9 cellular contexts compared by ENCODE assay signal in the genomic region with DNA sequence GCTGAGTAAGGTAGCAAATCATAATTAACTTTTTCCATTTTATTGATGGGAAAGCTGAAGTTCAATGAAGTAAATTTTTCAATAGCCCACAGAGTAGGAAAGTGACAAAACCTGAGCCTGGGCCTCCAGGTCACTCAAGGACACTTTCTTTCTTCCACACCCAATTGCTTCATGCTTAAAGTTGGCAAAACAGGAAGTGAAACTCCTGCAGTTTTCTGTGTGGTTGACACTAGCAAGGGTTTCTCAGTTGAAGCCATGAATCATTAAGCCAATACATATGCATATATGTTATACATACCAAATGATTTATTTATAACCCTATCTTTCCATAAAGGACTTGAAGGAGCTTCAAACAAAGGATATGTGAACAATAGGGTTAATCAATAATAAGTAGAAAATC. TPM values are rescaled to one million over a fixed set of nuclear protein-coding genes. Genes with fewer than 3 reads are reported as not detected.
DNase-seq lines count a peak whose midpoint lies in the region; ATAC-seq and TF ChIP-seq lines count a peak whose summit lies in the region.
"Had no signal": no experiment of that assay in that cellular context is flagged by ENCODE, and none has a peak within 500 bp of the region (broad histone marks: within the 10 kb centered on the region; RNA-seq: fewer than 3 reads in every experiment).

No MANE protein-coding gene starts in this region.

- no peaks in the 10 kb centered on the region for H3K79me2 ChIP-seq in PC-3 (ENCODE audit: low read length)

- peak; percentile 14 for DNase-seq in activated CD4-positive, alpha-beta T cell treated with anti-CD3 and anti-CD28 coated beads, Interleukin-2, amount 10 ng/mL, durations not matched to agents 7 days and 5 days
- no peak for DNase-seq in activated CD4-positive, alpha-beta T cell treated with anti-CD3 and anti-CD28 coated beads, Interleukin-2, amount 50 U/mL, for 4 hours
- DNase-seq in RWPE2 (ENCODE audit: low spot score) (no peak), naive B cell (peak; percentile 71), NCI-H1092 (lab: John Stamatoyannopoulos, UW) (no peak), PC-3 (no peak)
- no peak for DNase-seq in stimulated activated CD4-positive, alpha-beta T cell treated with anti-CD3 and anti-CD28 coated beads, Interleukin-15, amount 100 ng/mL, for 24 hours

- H3K9me3 ChIP-seq in RWPE2 (ENCODE audit: severe bottlenecking), result no peaks in the 10 kb centered on the region
- H3K9me3 ChIP-seq in PC-3 (ENCODE audit: low read length), result no peaks in the 10 kb centered on the region

- no peaks in the 10 kb centered on the region for H3K9me2 ChIP-seq in PC-3 (replicated peaks; ENCODE audit: low read length)

- H3K9ac ChIP-seq in PC-3 (ENCODE audit: low read length), result no peak overlapping the region

- peak; percentile 100 for ATAC-seq in HG02981 (IDR thresholded peaks at IDR 0.05; ENCODE audit: unreplicated experiment)
- 0 out of 3 replicates have a peak, but pooled peaks have one; percentile 31 for ATAC-seq in RWPE2 (ENCODE audit: low read depth)
- ATAC-seq in naive B cell (ENCODE audit: low read depth in 2 of 2), result peak; percentile 98 to 99
- ATAC-seq in PC-3, result no peak

- intact Hi-C loops in PC-3 (cut with micrococcal nuclease), result no loop called here

- H3K27me3 ChIP-seq in RWPE2 (ENCODE audit: insufficient read depth, poor library complexity, severe bottlenecking) (no peaks in the 10 kb centered on the region), PC-3 (ENCODE audit: low read length) (no peaks in the 10 kb centered on the region)

- H3K27me3 Mint-ChIP-seq in activated CD4-positive, alpha-beta T cell treated with anti-CD3 and anti-CD28 coated beads, Interleukin-2, amount 10 ng/mL, durations not matched to agents 7 days and 5 days, result peaks cover 30% of the 10 kb centered on the region
- peaks cover 0 to 24% (median 17%) of the 10 kb centered on the region in 3 donors for H3K27me3 Mint-ChIP-seq in naive B cell

- H3K9me3 Mint-ChIP-seq in activated CD4-positive, alpha-beta T cell treated with anti-CD3 and anti-CD28 coated beads, Interleukin-2, amount 10 ng/mL, durations not matched to agents 7 days and 5 days, result peaks cover 5% of the 10 kb centered on the region
- H3K9me3 Mint-ChIP-seq in naive B cell, result no peaks in the 10 kb centered on the region

- no peaks in the 10 kb centered on the region for H3K4me1 ChIP-seq in RWPE2 (ENCODE audit: insufficient read depth, poor library complexity, severe bottlenecking)
- H3K4me1 ChIP-seq in PC-3 (ENCODE audit: insufficient read depth, low read length), result no peaks in the 10 kb centered on the region

- POLR2A ChIA-PET in activated CD4-positive, alpha-beta T cell treated with anti-CD3 and anti-CD28 coated beads, Interleukin-2, amount 10 ng/mL, durations not matched to agents 7 days and 5 days (lab: Charles Lee), result no interaction called here
- POLR2A ChIA-PET in PC-3 (lab: Charles Lee; ENCODE audit: unreplicated experiment), result no interaction called here

- no TSS peak for BruUV-seq in PC-3 (replicated peaks; lab: Mats Ljungman, UMichigan)

- CTCF ChIA-PET in activated CD4-positive, alpha-beta T cell treated with anti-CD3 and anti-CD28 coated beads, Interleukin-2, amount 10 ng/mL, durations not matched to agents 7 days and 5 days (lab: Charles Lee), result no interaction called here
- CTCF ChIA-PET in PC-3 (lab: Charles Lee), result no interaction called here

- no peak overlapping the region for H3K4me3 Mint-ChIP-seq in activated CD4-positive, alpha-beta T cell treated with anti-CD3 and anti-CD28 coated beads, Interleukin-2, amount 10 ng/mL, durations not matched to agents 7 days and 5 days
- peak overlapping the region in 4 of 8 donors; percentile 3 to 63 (median 31) for H3K4me3 Mint-ChIP-seq in naive B cell

- H4K20me1 ChIP-seq in PC-3 (ENCODE audit: low read length), result no peaks in the 10 kb centered on the region

- H3K4me3 ChIP-seq in RWPE2 (ENCODE audit: severe bottlenecking) (no peak overlapping the region), PC-3 (ENCODE audit: low read length) (no peak overlapping the region)

- no peak overlapping the region for H3K4me2 ChIP-seq in PC-3 (ENCODE audit: low read length)

- no peak overlapping the region for H2AFZ ChIP-seq in PC-3 (ENCODE audit: low read length)

- peaks cover 1% of the 10 kb centered on the region for H3K36me3 Mint-ChIP-seq in activated CD4-positive, alpha-beta T cell treated with anti-CD3 and anti-CD28 coated beads, Interleukin-2, amount 10 ng/mL, durations not matched to agents 7 days and 5 days (ENCODE audit: low read depth)
- peaks cover 0 to 4% of the 10 kb centered on the region in 2 donors for H3K36me3 Mint-ChIP-seq in naive B cell

- no peak overlapping the region for H3K27ac Mint-ChIP-seq in activated CD4-positive, alpha-beta T cell treated with anti-CD3 and anti-CD28 coated beads, Interleukin-2, amount 10 ng/mL, durations not matched to agents 7 days and 5 days
- no peak overlapping the region for H3K27ac Mint-ChIP-seq in naive B cell

- H3K27ac ChIP-seq in RWPE2 (ENCODE audit: poor library complexity, severe bottlenecking) (no peak overlapping the region), PC-3 (ENCODE audit: low read length) (no peak overlapping the region)

- H3F3A ChIP-seq in PC-3 (ENCODE audit: low read length, unreplicated experiment), result no peaks in the 10 kb centered on the region

- H3K36me3 ChIP-seq in RWPE2 (ENCODE audit: low read depth), result no peaks in the 10 kb centered on the region
- H3K36me3 ChIP-seq in PC-3 (ENCODE audit: low read depth, low read length), result no peaks in the 10 kb centered on the region

- peaks cover 22% of the 10 kb centered on the region for H3K4me1 Mint-ChIP-seq in activated CD4-positive, alpha-beta T cell treated with anti-CD3 and anti-CD28 coated beads, Interleukin-2, amount 10 ng/mL, durations not matched to agents 7 days and 5 days
- H3K4me1 Mint-ChIP-seq in naive B cell, result peaks cover 17 to 25% (median 23%) of the 10 kb centered on the region in 3 donors

- TF ChIP-seq CTCF in RWPE2 (IDR thresholded peaks at IDR 0.05; ENCODE audit: poor library complexity, severe bottlenecking) (no peak), PC-3 (conservative IDR thresholded peaks at IDR 0.05; ENCODE audit: low read depth, low read length) (no peak)

RNA-seq across cellular contexts. Expression of a gene that starts 13.9 kb away (rescaled TPM):
- total RNA-seq in activated CD4-positive, alpha-beta T cell treated with anti-CD3 and anti-CD28 coated beads, Interleukin-2, amount 10 ng/mL, durations not matched to agents 7 days and 5 days, result under 1 TPM in 1 of 2 experiments, not detected in 1; 0.06 TPM
- 1 to 10 TPM in 5 of 6 donors, under 1 TPM in 1; 0.68 to 3.3 (median 1.8) TPM for polyA plus RNA-seq in naive B cell (ENCODE audit: low read depth in 6 of 6)
- total RNA-seq in PC-3 (2014; rRNA removed), result 0.06 TPM in 1 of 2 replicates, not detected in the other
- total RNA-seq: T-helper 1 cell treated with Interleukin-12 subunit alpha and Interleukin-12 subunit beta and Interleukin-4 antibody, amounts not matched to agents 30 ng/mL and 1 ng/mL, for 36 hours had no signal

Comparison
In these comparisons a context has a peak if more than half of its experiments do, and no peak if none do; other contexts are left out.
1. DNase-seq: peak in activated CD4-positive, alpha-beta T cell treated with anti-CD3 and anti-CD28 coated beads, Interleukin-2, amount 10 ng/mL, durations not matched to agents 7 days and 5 days (single experiment) and naive B cell (single experiment); none in activated CD4-positive, alpha-beta T cell treated with anti-CD3 and anti-CD28 coated beads, Interleukin-2, amount 50 U/mL, for 4 hours (0 of 2), RWPE2 (single experiment), stimulated activated CD4-positive, alpha-beta T cell treated with anti-CD3 and anti-CD28 coated beads, Interleukin-15, amount 100 ng/mL, for 24 hours (single experiment), NCI-H1092 (single experiment) and PC-3 (single experiment).